Comparison of ENCODE assay signal across 26 cellular contexts in genomic region chr3:139458348-139458747, GRCh38. TPM values are rescaled to one million over a fixed set of nuclear protein-coding genes. Genes with fewer than 3 reads are reported as not detected.
DNase-seq lines count a peak whose midpoint lies in the region; ATAC-seq, FAIRE-seq and TF ChIP-seq lines count a peak whose summit lies in the region.
"Had no signal": no experiment of that assay in that cellular context is flagged by ENCODE, and none has a peak within 500 bp of the region (broad histone marks: within the 10 kb centered on the region; RNA-seq: fewer than 3 reads in every experiment).

No MANE protein-coding gene starts in this region.

- H2BK120ac ChIP-seq in IMR-90 (ENCODE audit: low read depth, low read length) (no peak overlapping the region), H1 (replicated peaks; ENCODE audit: low read depth, low read length) (no peak overlapping the region)

- H2BK20ac ChIP-seq in IMR-90 (ENCODE audit: low read depth, low read length) (no peak overlapping the region), H1 (ENCODE audit: low read length) (no peak overlapping the region)

- no peaks in the 10 kb centered on the region for H3K9me3 ChIP-seq in IMR-90 (ENCODE audit: control insufficient read depth, insufficient read depth, low read length)
- H3K9me3 ChIP-seq in H1 (ENCODE audit: insufficient read depth in 2 of 2, low read depth in 1 of 2, low read length in 1 of 2), result no peaks in the 10 kb centered on the region
- no peaks in the 10 kb centered on the region for H3K9me3 ChIP-seq in small intestine (ENCODE audit: control insufficient read depth, low read depth)
- H3K9me3 ChIP-seq: BE2C, BLaER1, Caco-2 had no signal

- H3K56ac ChIP-seq in IMR-90 (ENCODE audit: extremely low read depth, insufficient read depth, low read length) (no peak overlapping the region), H1 (replicated peaks; ENCODE audit: insufficient read length, low read depth, low read length) (no peak overlapping the region)

- FAIRE-seq in H1 (lab: Jason Lieb, UNC) (no peak), small intestine (lab: Jason Lieb, UNC) (no peak)
- FAIRE-seq: A204.1, D721Med, G401.6, GM19239 had no signal

- no peak overlapping the region for H2AK9ac ChIP-seq in IMR-90 (replicated peaks; ENCODE audit: low read depth, low read length, poor library complexity)

- no peak overlapping the region for H3K9ac ChIP-seq in IMR-90 (ENCODE audit: low read depth, low read length)
- no peak overlapping the region for H3K9ac ChIP-seq in H1 (replicated peaks in 1 of 4; ENCODE audit: extremely low read depth in 1 of 4, low read depth in 3 of 4, low read length in 3 of 4)
- H3K9ac ChIP-seq: BLaER1 had no signal

- no peak overlapping the region for H2BK15ac ChIP-seq in IMR-90 (ENCODE audit: low read depth, low read length)
- no peak overlapping the region for H2BK15ac ChIP-seq in H1 (ENCODE audit: low read length)

- no peak overlapping the region for H3K4ac ChIP-seq in IMR-90 (ENCODE audit: low read depth, low read length)
- no peak overlapping the region for H3K4ac ChIP-seq in H1 (replicated peaks; ENCODE audit: insufficient read length, low read depth, low read length)

- no peak overlapping the region for H4K8ac ChIP-seq in IMR-90 (ENCODE audit: low read depth in 2 of 2, low read length in 2 of 2)
- no peak overlapping the region for H4K8ac ChIP-seq in H1 (ENCODE audit: extremely low read depth, insufficient read depth, low read length)

- no peaks in the 10 kb centered on the region for H3K9me1 ChIP-seq in IMR-90 (ENCODE audit: insufficient read depth, low read length)

- intact Hi-C loops in IMR-90 (cut with micrococcal nuclease), result no loop called here

- CTCF ChIA-PET in IMR-90 (lab: Yijun Ruan, JAX), result no interaction called here
- CTCF ChIA-PET in H1 (lab: Charles Lee; ENCODE audit: partially characterized antibody), result interaction anchor here (0.8 to 8.9 kb wide), 7 partner anchors 9 to 83 kb away, joined by 3 to 61 read pairs (median 3); no protein-coding TSS in a partner anchor

- H3K4me3 ChIP-seq in IMR-90 (ENCODE audit: insufficient read depth, low read depth, low read length) (no peak overlapping the region), H1 (ENCODE audit: extremely low read depth in 1 of 4, insufficient read depth in 2 of 4, low read depth in 3 of 4, low read length in 4 of 4) (no peak overlapping the region), small intestine (ENCODE audit: low read depth in 1 of 2, low read length in 2 of 2) (no peak overlapping the region)
- H3K4me3 ChIP-seq: BLaER1 had no signal

- H3K36me3 ChIP-seq in IMR-90 (ENCODE audit: control insufficient read depth, insufficient read depth, low read length) (no peaks in the 10 kb centered on the region), H1 (ENCODE audit: control insufficient read depth in 2 of 4, insufficient read depth in 4 of 4, low read length in 3 of 4) (no peaks in the 10 kb centered on the region), small intestine (ENCODE audit: control insufficient read depth in 2 of 2, insufficient read depth in 2 of 2, low read length in 2 of 2) (peaks cover 0 to 29% of the 10 kb centered on the region in 2 donors)
- H3K36me3 ChIP-seq: BE2C, BLaER1 had no signal

- H3K23ac ChIP-seq in IMR-90 (ENCODE audit: low read depth, low read length) (no peak overlapping the region), H1 (ENCODE audit: insufficient read length) (no peak overlapping the region)

- no peak for DNase-seq in IMR-90
- DNase-seq in H1 (ENCODE audit: low read depth in 1 of 2, low spot score in 2 of 2), result no peak
- peak; percentile 2 for DNase-seq in small intestine
- DNase-seq in T-helper 1 cell, result no peak
- DNase-seq in COLO668 (lab: John Stamatoyannopoulos, UW; ENCODE audit: unreplicated experiment), result no peak
- DNase-seq: 8988T; ACHN; BE2C; C1 segment of cervical spinal cord; Caco-2; Calu3; CD4-positive, alpha-beta memory T cell; CD4-positive, CD25-positive, alpha-beta regulatory T cell; CD8-positive, alpha-beta memory T cell; DMS79 treated with DMSO at 0.1 percent for 48 hours; GF-D8 had no signal

- no peak for ATAC-seq in IMR-90 (ENCODE audit: low read depth)
- ATAC-seq in HG03135 (IDR thresholded peaks at IDR 0.05; ENCODE audit: unreplicated experiment), result no peak

- H3K23me2 ChIP-seq in H1 (ENCODE audit: low read depth, low read length), result no peaks in the 10 kb centered on the region

- no peak overlapping the region for H4K91ac ChIP-seq in IMR-90 (ENCODE audit: insufficient read depth, low read depth, low read length)
- H4K91ac ChIP-seq in H1 (replicated peaks; ENCODE audit: insufficient read length, low read length), result no peak overlapping the region

- no peaks in the 10 kb centered on the region for H3K27me3 ChIP-seq in IMR-90 (ENCODE audit: control insufficient read depth, insufficient read depth, low read length)
- H3K27me3 ChIP-seq in H1 (replicated peaks in 1 of 4; ENCODE audit: control insufficient read depth in 3 of 4, extremely low read depth in 1 of 4, insufficient read depth in 3 of 4, low read length in 3 of 4), result no peaks in the 10 kb centered on the region
- H3K27me3 ChIP-seq in small intestine (ENCODE audit: control insufficient read depth in 2 of 2, insufficient read depth in 2 of 2, low read length in 2 of 2), result no peaks in the 10 kb centered on the region
- H3K27me3 ChIP-seq: BE2C, BLaER1 had no signal

- no peak overlapping the region for H2BK12ac ChIP-seq in H1 (ENCODE audit: low read depth, low read length)

- no peaks in the 10 kb centered on the region for H3K79me1 ChIP-seq in IMR-90 (ENCODE audit: low read depth in 1 of 2, low read length in 2 of 2)
- H3K79me1 ChIP-seq in H1 (ENCODE audit: low read depth, low read length), result no peaks in the 10 kb centered on the region

- no peak overlapping the region for H3K4me2 ChIP-seq in IMR-90 (ENCODE audit: low read depth, low read length)
- no peak overlapping the region for H3K4me2 ChIP-seq in H1 (ENCODE audit: insufficient read depth in 1 of 2, low read depth in 2 of 2, low read length in 2 of 2)
- H3K4me2 ChIP-seq: BLaER1 had no signal

- H2BK5ac ChIP-seq in IMR-90 (ENCODE audit: low read depth, low read length, poor library complexity, severe bottlenecking), result no peak overlapping the region
- H2BK5ac ChIP-seq in H1 (ENCODE audit: low read depth, low read length), result no peak overlapping the region

- H3K18ac ChIP-seq in IMR-90 (ENCODE audit: low read depth, low read length), result no peak overlapping the region
- no peak overlapping the region for H3K18ac ChIP-seq in H1 (ENCODE audit: extremely low read depth, low read length)

- H3K27ac ChIP-seq in IMR-90 (ENCODE audit: insufficient read depth, low read length) (no peak overlapping the region), H1 (ENCODE audit: low read depth, low read length) (no peak overlapping the region), small intestine (ENCODE audit: low read depth in 1 of 2, low read length in 1 of 2) (no peak overlapping the region)
- H3K27ac ChIP-seq: BLaER1 had no signal

- TF ChIP-seq POLR2A in IMR-90 (IDR thresholded peaks at IDR 0.05; ENCODE audit: low read depth, low read length) (no peak), H1 (IDR thresholded peaks at IDR 0.05; ENCODE audit: control extremely low read depth in 1 of 2, low read depth in 2 of 2, low read length in 2 of 2) (no peak)

- no peak overlapping the region for H3K14ac ChIP-seq in IMR-90 (replicated peaks; ENCODE audit: low read depth, low read length)
- no peak overlapping the region for H3K14ac ChIP-seq in H1 (ENCODE audit: insufficient read length)

- dilution Hi-C loops in IMR-90 (cut with HindIII; ENCODE audit: low sequenced_read_pairs, unreplicated experiment), result no loop called here

- TF ChIP-seq RAD21 in IMR-90 (IDR thresholded peaks at IDR 0.05; ENCODE audit: low read length), result no peak
- TF ChIP-seq RAD21 in Ishikawa (IDR thresholded peaks at IDR 0.05; ENCODE audit: low read depth), result no peak
- no peak for TF ChIP-seq RAD21 in H1 (IDR thresholded peaks at IDR 0.05 in 1 of 2, conservative IDR thresholded peaks at IDR 0.05 in 1 of 2; ENCODE audit: low read depth in 2 of 2, low read length in 2 of 2)

- in situ Hi-C loops in IMR-90 (cut with MboI; ENCODE audit: low sequenced_read_pairs), result no loop called here

- H3K4me1 ChIP-seq in IMR-90 (ENCODE audit: control insufficient read depth, insufficient read depth, low read length) (no peaks in the 10 kb centered on the region), H1 (replicated peaks in 1 of 4; ENCODE audit: control insufficient read depth in 3 of 4, insufficient read depth in 4 of 4, low read length in 3 of 4) (peaks cover 16 to 19% (median 18%) of the 10 kb centered on the region in 4 experiments), small intestine (ENCODE audit: control insufficient read depth in 2 of 2, insufficient read depth in 1 of 2, low read depth in 1 of 2, low read length in 1 of 2) (peaks cover 0 to 5% of the 10 kb centered on the region in 2 donors)
- H3K4me1 ChIP-seq: BE2C, Caco-2 had no signal

- H3K79me2 ChIP-seq in H1 (ENCODE audit: control insufficient read depth in 1 of 2, insufficient read depth in 2 of 2, low read length in 2 of 2), result no peaks in the 10 kb centered on the region

- 88% methylated on average over 3 of the region's 7 CpGs; no CpG with 5 or more reads in 1 of the 2 experiments for WGBS in IMR-90 (ENCODE audit: extremely low coverage in 2 of 2, insufficient read length in 1 of 2), 2 experiments
- 90% methylated on average over 7 of the region's 7 CpGs; no CpG with 5 or more reads in 1 of the 2 experiments for WGBS in H1 (ENCODE audit: extremely low coverage in 1 of 2, insufficient coverage in 1 of 2, insufficient read length in 1 of 2, insufficient replicate concordance in 2 of 2, low coverage in 1 of 2, low lambda C conversion rate in 2 of 2, missing lambda C conversion rate in 1 of 2), 2 experiments
- 83 to 86% (median 86%) methylated on average over 7 of the region's 7 CpGs for WGBS in small intestine, 3 donors

- POLR2A ChIA-PET in IMR-90 (lab: Charles Lee; ENCODE audit: unreplicated experiment), result no interaction called here
- POLR2A ChIA-PET in H1 (lab: Charles Lee; ENCODE audit: partially characterized antibody), result interaction anchor here (0.8 to 0.9 kb wide), 2 partner anchors 12 to 16 kb away, joined by 3 read pairs; no protein-coding TSS in a partner anchor

- H4K20me1 ChIP-seq in IMR-90 (ENCODE audit: insufficient read depth, low read length) (no peaks in the 10 kb centered on the region), H1 (replicated peaks in 1 of 2; ENCODE audit: control insufficient read depth in 1 of 2, insufficient read depth in 2 of 2, low read length in 2 of 2) (no peaks in the 10 kb centered on the region)
- H4K20me1 ChIP-seq: BLaER1 had no signal

- BruUV-seq in IMR-90 (replicated peaks; lab: Mats Ljungman, UMichigan), result no TSS peak

- TF ChIP-seq CTCF in IMR-90 (conservative IDR thresholded peaks at IDR 0.05; ENCODE audit: low read depth, low read length) (no peak), H1 (IDR thresholded peaks at IDR 0.05; ENCODE audit: control extremely low read depth in 1 of 3, insufficient read depth in 1 of 3, low read depth in 1 of 3, low read length in 3 of 3) (no peak)

- H4K5ac ChIP-seq in IMR-90 (ENCODE audit: low read depth, low read length) (no peak overlapping the region), H1 (ENCODE audit: insufficient read length, low read depth, low read length) (no peak overlapping the region)

- H2AFZ ChIP-seq in IMR-90 (replicated peaks; ENCODE audit: low read length, poor library complexity), result no peak overlapping the region
- H2AFZ ChIP-seq in H1 (ENCODE audit: low read length), result no peak overlapping the region

- H2AK5ac ChIP-seq in IMR-90 (ENCODE audit: low read depth, low read length) (no peak overlapping the region), H1 (ENCODE audit: low read depth, low read length) (no peak overlapping the region)

- TF ChIP-seq EP300 in Ishikawa (IDR thresholded peaks at IDR 0.05; ENCODE audit: borderline replicate concordance) (no peak), H1 (IDR thresholded peaks at IDR 0.05; ENCODE audit: borderline replicate concordance in 1 of 2, low read depth in 2 of 2, low read length in 2 of 2) (no peak)

RNA-seq across cellular contexts. Expression of gene RBP2, which starts 18.0 kb away (rescaled TPM):
- not detected in 2 replicates for total RNA-seq in IMR-90 (2012; rRNA removed)
- polyA plus RNA-seq in IMR-90 (2012; rRNA removed), result not detected in 2 replicates
- not detected in 2 replicates for polyA plus RNA-seq in IMR-90 (2012; cell fraction: cytosol; rRNA removed)
- polyA plus RNA-seq in IMR-90 (2012; cell fraction: nucleus; rRNA removed; ENCODE audit: low replicate concordance), result not detected in 2 replicates
- not detected in 2 replicates for total RNA-seq in H1 (2021; fragmentation: NEBNext Ultra II Directional; extraction: Animal tissue kit (Norgen Biotek cat#: 25700))
- polyA plus RNA-seq in H1 (2011; rRNA removed), result not detected in 2 replicates
- not detected for polyA plus RNA-seq in H1 (2011; cell fraction: cytosol; rRNA removed)
- not detected for polyA plus RNA-seq in H1 (2011; cell fraction: nucleus; rRNA removed)
- polyA plus RNA-seq in H1 (2012, experiment 1 of 2), result 0.27 TPM in 1 of 4 replicates, not detected in the others
- not detected for polyA plus RNA-seq in H1 (2012, experiment 2 of 2)
- not detected for polyA plus RNA-seq in H1 (2013, experiment 1 of 2)
- polyA plus RNA-seq in H1 (2013, experiment 2 of 2), result not detected
- polyA minus RNA-seq in H1 (2011; rRNA and poly(A)+ RNA removed), result not detected in 2 replicates
- not detected for polyA minus RNA-seq in H1 (2011; cell fraction: cytosol; rRNA and poly(A)+ RNA removed)
- not detected for polyA minus RNA-seq in H1 (2011; cell fraction: nucleus; rRNA and poly(A)+ RNA removed)
- over 10,000 TPM in 1 of 3 donors, 1,000 to 10,000 TPM in 2; 1,676 to 12,637 (median 5,876) TPM for polyA plus RNA-seq in small intestine
- total RNA-seq: A673; Calu3; CD4-positive, alpha-beta memory T cell; CD4-positive, CD25-positive, alpha-beta regulatory T cell; CD8-positive, alpha-beta memory T cell had no signal
- polyA plus RNA-seq: AG04450; CD14-positive monocyte; CD4-positive, alpha-beta memory T cell; CD4-positive, CD25-positive, alpha-beta regulatory T cell; CD8-positive, alpha-beta memory T cell had no signal

Comparison
In these comparisons a context has a peak if more than half of its experiments do, and no peak if none do; other contexts are left out.
1. RNA of gene RBP2, which starts 18.0 kb away (polyA plus RNA-seq): 1,676 to 12,637 TPM in small intestine; not detected in IMR-90 and 0.27 TPM in H1; every median in the first group is over 1,000 times any median in the second.